23 cellular contexts compared by ENCODE assay signal in genomic region chr13:48644141-48644540, GRCh38. TPM values are rescaled to one million over a fixed set of nuclear protein-coding genes. Genes with fewer than 3 reads are reported as not detected.
DNase-seq lines count a peak whose midpoint lies in the region; ATAC-seq and TF ChIP-seq lines count a peak whose summit lies in the region.
"Had no signal": no experiment of that assay in that cellular context is flagged by ENCODE, and none has a peak within 500 bp of the region (broad histone marks: within the 10 kb centered on the region; RNA-seq: fewer than 3 reads in every experiment).

No MANE protein-coding gene starts in this region.

- H3K27ac ChIP-seq in osteoblast (ENCODE audit: low read depth, low read length) (no peak overlapping the region), aorta (ENCODE audit: low read depth in 1 of 2, low read length in 2 of 2) (no peak overlapping the region)
- H3K27ac ChIP-seq: GM23248, HL-60 had no signal

- DNase-seq in BE2C (peak; percentile 28), M059J (ENCODE audit: low read depth) (peak; percentile 26), glutamatergic neuron (no peak), osteoblast (ENCODE audit: insufficient read length, low spot score, missing footprints) (peak; percentile 46), aorta (no peak), MG63 (no peak), GM10248 (ENCODE audit: extremely low spot score) (no peak)
- DNase-seq: 8988T; C1 segment of cervical spinal cord; CD4-positive, CD25-positive, alpha-beta regulatory T cell; CD8-positive, alpha-beta memory T cell; COR-L47; GDM1; GM23248; H7; HFFc6 had no signal

- H3K27me3 Mint-ChIP-seq in glutamatergic neuron (ENCODE audit: unreplicated experiment), result peaks cover 2% of the 10 kb centered on the region
- H3K27me3 Mint-ChIP-seq: CD4-positive, CD25-positive, alpha-beta regulatory T cell had no signal

- peaks cover 3% of the 10 kb centered on the region for H3K36me3 Mint-ChIP-seq in glutamatergic neuron (ENCODE audit: unreplicated experiment)
- H3K36me3 Mint-ChIP-seq: CD4-positive, CD25-positive, alpha-beta regulatory T cell; CD8-positive, alpha-beta memory T cell had no signal

- TF ChIP-seq CTCF in BE2C (IDR thresholded peaks at IDR 0.05; ENCODE audit: low read depth, low read length), result no peak
- no peak for TF ChIP-seq CTCF in glutamatergic neuron (IDR thresholded peaks at IDR 0.05; ENCODE audit: partially characterized antibody, unreplicated experiment)
- TF ChIP-seq CTCF in osteoblast (IDR thresholded peaks at IDR 0.05; ENCODE audit: extremely low read depth, low read depth, low read length), result no peak
- TF ChIP-seq CTCF in GM10248 (IDR thresholded peaks at IDR 0.05; ENCODE audit: control extremely low read depth, extremely low read depth, low read depth, missing control alignments), result no peak

- POLR2A ChIA-PET in GM10248 (lab: Yijun Ruan, JAX), result no interaction called here

- H3K4me3 Mint-ChIP-seq in glutamatergic neuron (ENCODE audit: unreplicated experiment), result no peak overlapping the region
- H3K4me3 Mint-ChIP-seq: B cell; CD4-positive, CD25-positive, alpha-beta regulatory T cell; CD8-positive, alpha-beta memory T cell; HFFc6 had no signal

- H2AFZ ChIP-seq in osteoblast (ENCODE audit: low read length), result no peak overlapping the region
- H2AFZ ChIP-seq: GM23248 had no signal

- WGBS in aorta, 2 donors, result 91 to 95% methylated on average over 5 of the region's 5 CpGs

- no peaks in the 10 kb centered on the region; the same call in 1 of the 2 replicates for H3K9me3 ChIP-seq in BE2C
- no peaks in the 10 kb centered on the region for H3K9me3 ChIP-seq in osteoblast (ENCODE audit: low read depth, low read length)
- no peaks in the 10 kb centered on the region for H3K9me3 ChIP-seq in aorta (ENCODE audit: control insufficient read depth, low read length)
- H3K9me3 ChIP-seq in MG63, result no peaks in the 10 kb centered on the region

- intact Hi-C loops in aorta (cut with DNase I), result no loop called here

- peaks cover 12% of the 10 kb centered on the region for H3K4me1 Mint-ChIP-seq in glutamatergic neuron (ENCODE audit: low read depth, unreplicated experiment)
- H3K4me1 Mint-ChIP-seq: B cell had no signal

- H3K36me3 ChIP-seq in BE2C (no peaks in the 10 kb centered on the region), osteoblast (ENCODE audit: insufficient read depth, low read length) (no peaks in the 10 kb centered on the region), aorta (ENCODE audit: control insufficient read depth in 1 of 2, insufficient read depth in 2 of 2, low read length in 1 of 2) (no peaks in the 10 kb centered on the region), MG63 (no peaks in the 10 kb centered on the region)

- ATAC-seq in aorta (ENCODE audit: low FRiP score) (no peak), GM18867 (IDR thresholded peaks at IDR 0.05; ENCODE audit: unreplicated experiment) (no peak)
- ATAC-seq: HCT116 had no signal

- H3K27ac Mint-ChIP-seq in glutamatergic neuron (ENCODE audit: unreplicated experiment), result peak overlapping the region; percentile 5
- H3K27ac Mint-ChIP-seq: B cell; CD4-positive, CD25-positive, alpha-beta regulatory T cell; CD8-positive, alpha-beta memory T cell; HFFc6 had no signal

- no peaks in the 10 kb centered on the region for H3K27me3 ChIP-seq in BE2C
- H3K27me3 ChIP-seq in osteoblast (ENCODE audit: insufficient read depth, low read length), result peaks cover 12% of the 10 kb centered on the region
- no peaks in the 10 kb centered on the region for H3K27me3 ChIP-seq in aorta (ENCODE audit: control insufficient read depth in 1 of 2, insufficient read depth in 2 of 2, low read length in 1 of 2)
- H3K27me3 ChIP-seq in MG63, result no peaks in the 10 kb centered on the region

- no peak overlapping the region for H3K4me2 ChIP-seq in osteoblast (ENCODE audit: insufficient read depth, low read length)

- CTCF ChIA-PET in GM10248 (lab: Yijun Ruan, JAX), result no interaction called here

- no peak overlapping the region for H3K4me3 ChIP-seq in BE2C (ENCODE audit: low read depth, low read length)
- H3K4me3 ChIP-seq in osteoblast (ENCODE audit: insufficient read depth, low read length), result no peak overlapping the region
- no peak overlapping the region for H3K4me3 ChIP-seq in aorta (ENCODE audit: low read length in 2 of 2)
- H3K4me3 ChIP-seq in MG63, result no peak overlapping the region
- H3K4me3 ChIP-seq: GM23248 had no signal

- H4K20me1 ChIP-seq in osteoblast (ENCODE audit: insufficient read depth, low read length), result no peaks in the 10 kb centered on the region

- no peaks in the 10 kb centered on the region for H3K79me2 ChIP-seq in osteoblast (ENCODE audit: insufficient read depth, low read length)

- H3K4me1 ChIP-seq in BE2C (peaks cover 65% of the 10 kb centered on the region), osteoblast (ENCODE audit: insufficient read depth, low read length) (no peaks in the 10 kb centered on the region), aorta (ENCODE audit: control insufficient read depth in 1 of 2, insufficient read depth in 2 of 2, low read length in 2 of 2) (no peaks in the 10 kb centered on the region)

- H3K9me3 Mint-ChIP-seq in glutamatergic neuron (ENCODE audit: unreplicated experiment), result peaks cover 4% of the 10 kb centered on the region
- H3K9me3 Mint-ChIP-seq: CD8-positive, alpha-beta memory T cell; HFFc6 had no signal

RNA-seq across cellular contexts. Expression of gene CYSLTR2, which starts 9.6 kb away (rescaled TPM):
- polyA plus RNA-seq in BE2C (2012; ENCODE audit: insufficient read depth, insufficient read length, low read depth), result 2.2 TPM
- 0.12 and 0.37 TPM in 2 replicates for total RNA-seq in M059J (2014; rRNA removed; shearing (Covaris generic))
- 4.9 TPM for total RNA-seq in glutamatergic neuron (ENCODE audit: unreplicated experiment)
- total RNA-seq in osteoblast, result under 0.01 TPM in 2 replicates
- 1 to 10 TPM; 1.1 TPM for total RNA-seq in aorta
- polyA plus RNA-seq in aorta, result 1 to 10 TPM in 1 of 2 donors, under 1 TPM in 1; 0.88 to 1.7 TPM
- total RNA-seq in MG63 (2014; rRNA removed; shearing (Covaris generic); ENCODE audit: low replicate concordance), result not detected in 2 replicates
- total RNA-seq: A673, B cell, GM23248, H7, HFFc6, HT1080 had no signal
- polyA plus RNA-seq: AG04450, GM23248 had no signal

Comparison
In these comparisons a context has a peak if more than half of its experiments do, and no peak if none do; other contexts are left out.
1. DNase-seq: peak in BE2C (single experiment), M059J (single experiment) and osteoblast (single experiment); none in glutamatergic neuron (single experiment), aorta (0 of 2), MG63 (single experiment) and GM10248 (single experiment).